ENCODE assay signal across 16 cellular contexts in genomic region chr11:67673902-67674301, GRCh38. TPM values are rescaled to one million over a fixed set of nuclear protein-coding genes. Genes with fewer than 3 reads are reported as not detected.
DNase-seq lines count a peak whose midpoint lies in the region; ATAC-seq, FAIRE-seq and TF ChIP-seq lines count a peak whose summit lies in the region.
"Had no signal": no experiment of that assay in that cellular context is flagged by ENCODE, and none has a peak within 500 bp of the region (broad histone marks: within the 10 kb centered on the region; RNA-seq: fewer than 3 reads in every experiment).

No MANE protein-coding gene starts in this region.

- 37% methylated on average over 8 of the region's 8 CpGs for WGBS in suprapubic skin

- H3K27ac ChIP-seq in VCaP (peak overlapping the region; percentile 97), keratinocyte (ENCODE audit: control insufficient read depth, insufficient read depth, low read length) (no peak overlapping the region), suprapubic skin (peak overlapping the region; percentile 86), coronary artery (no peak overlapping the region)
- H3K27ac ChIP-seq: RWPE1 had no signal

- H3K9me1 ChIP-seq in keratinocyte (ENCODE audit: control insufficient read depth, extremely low read depth, insufficient read depth, low read length), result no peaks in the 10 kb centered on the region

- no peak overlapping the region for H2AFZ ChIP-seq in keratinocyte (ENCODE audit: control insufficient read depth, low read length)

- H3K9me3 Mint-ChIP-seq in Calu3 (ENCODE audit: low read depth, unreplicated experiment), result no peaks in the 10 kb centered on the region

- peak overlapping the region; percentile 71 for H3K27ac Mint-ChIP-seq in Calu3 (ENCODE audit: unreplicated experiment)

- no peaks in the 10 kb centered on the region for H3K36me3 ChIP-seq in keratinocyte (ENCODE audit: control insufficient read depth in 2 of 2, extremely low read depth in 1 of 2, insufficient read depth in 2 of 2, low read length in 2 of 2)
- no peaks in the 10 kb centered on the region for H3K36me3 ChIP-seq in suprapubic skin

- H3K4me1 ChIP-seq in keratinocyte (ENCODE audit: control insufficient read depth, extremely low read depth, insufficient read depth, low read length), result peaks cover 16% of the 10 kb centered on the region
- peaks cover 22% of the 10 kb centered on the region for H3K4me1 ChIP-seq in suprapubic skin

- no peaks in the 10 kb centered on the region for H3K79me2 ChIP-seq in keratinocyte (ENCODE audit: control insufficient read depth, insufficient read depth, low read length)

- no peak for DNase-seq in Calu3
- DNase-seq in keratinocyte (ENCODE audit: low read depth, low spot score), result no peak
- DNase-seq in suprapubic skin (ENCODE audit: low spot score in 2 of 2), result peak in 1 of 2 donors; percentile 68
- no peak for DNase-seq in NCI-H82 treated with DMSO at 0.1 percent for 48 hours (lab: John Stamatoyannopoulos, UW; ENCODE audit: unreplicated experiment)
- no peak for DNase-seq in coronary artery (ENCODE audit: low spot score)
- DNase-seq: C1 segment of cervical spinal cord, NCI-H187 had no signal

- CTCF ChIA-PET in Calu3 (lab: Charles Lee), result interaction anchor here (0.9 to 2.1 kb wide), 2 partner anchors 8 to 15 kb away, joined by 3 to 9 read pairs; no protein-coding TSS in a partner anchor

- no peak for TF ChIP-seq POLR2A in suprapubic skin (IDR thresholded peaks at IDR 0.05)

- FAIRE-seq in keratinocyte (lab: Jason Lieb, UNC), result no peak
- FAIRE-seq: GM19239 had no signal

- dilution Hi-C loops in keratinocyte (cut with MboI; ENCODE audit: extremely low pct_ligation_motif_present, low sequenced_read_pairs), result no loop called here

- peak overlapping the region in 1 of 3 experiments; percentile 29 for H3K4me3 ChIP-seq in keratinocyte (ENCODE audit: control insufficient read depth in 2 of 3, extremely low read depth in 1 of 3, insufficient read depth in 2 of 3, low read depth in 1 of 3, low read length in 3 of 3)
- peak overlapping the region; percentile 41 for H3K4me3 ChIP-seq in suprapubic skin
- H3K4me3 ChIP-seq in coronary artery, result no peak overlapping the region

- peak overlapping the region; percentile 56 for H3K4me3 Mint-ChIP-seq in Calu3 (ENCODE audit: low read depth, unreplicated experiment)
- H3K4me3 Mint-ChIP-seq: IgD-negative memory B cell had no signal

- peaks cover 13% of the 10 kb centered on the region for H3K36me3 Mint-ChIP-seq in Calu3 (ENCODE audit: insufficient read depth, unreplicated experiment)
- H3K36me3 Mint-ChIP-seq: IgD-negative memory B cell had no signal

- no peaks in the 10 kb centered on the region for H3K27me3 Mint-ChIP-seq in Calu3 (ENCODE audit: unreplicated experiment)

- no TSS peak for BruUV-seq in Calu3 (replicated peaks; lab: Mats Ljungman, UMichigan)

- peaks cover 21% of the 10 kb centered on the region for H3K4me1 Mint-ChIP-seq in Calu3 (ENCODE audit: low read depth, unreplicated experiment)
- H3K4me1 Mint-ChIP-seq: IgD-negative memory B cell had no signal

- H4K20me1 ChIP-seq in keratinocyte (ENCODE audit: control insufficient read depth, extremely low read depth, insufficient read depth, low read length), result no peaks in the 10 kb centered on the region

- TF ChIP-seq EP300 in suprapubic skin (IDR thresholded peaks at IDR 0.05), result no peak

- intact Hi-C loops in Calu3 (cut with micrococcal nuclease; ENCODE audit: unreplicated experiment), result loop anchor here (1.0 kb wide), 1 partner anchor 16 kb away; no protein-coding TSS in a partner anchor

- H3K9me3 ChIP-seq in keratinocyte (ENCODE audit: control insufficient read depth, low read depth, low read length), result no peaks in the 10 kb centered on the region
- H3K9me3 ChIP-seq in suprapubic skin, result no peaks in the 10 kb centered on the region

- no peak overlapping the region for H3K4me2 ChIP-seq in keratinocyte (ENCODE audit: control insufficient read depth, extremely low read depth, insufficient read depth, low read depth, low read length)

- H3K27me3 ChIP-seq in keratinocyte (ENCODE audit: control insufficient read depth, extremely low read depth, insufficient read depth, low read length), result no peaks in the 10 kb centered on the region
- peaks cover 20% of the 10 kb centered on the region for H3K27me3 ChIP-seq in suprapubic skin

- no peak for TF ChIP-seq CTCF in Calu3 (IDR thresholded peaks at IDR 0.05; ENCODE audit: unreplicated experiment)
- TF ChIP-seq CTCF in VCaP (conservative IDR thresholded peaks at IDR 0.05), result no peak
- no peak for TF ChIP-seq CTCF in keratinocyte (optimal IDR thresholded peaks at IDR 0.05 in 1 of 3, IDR thresholded peaks at IDR 0.05 in 1 of 3, conservative IDR thresholded peaks at IDR 0.05 in 1 of 3; ENCODE audit: extremely low read depth in 1 of 3, insufficient read depth in 2 of 3, low read length in 3 of 3)
- TF ChIP-seq CTCF in suprapubic skin (IDR thresholded peaks at IDR 0.05), result no peak
- TF ChIP-seq CTCF in coronary artery (IDR thresholded peaks at IDR 0.05), result no peak

- no peak for ATAC-seq in HG02885 (IDR thresholded peaks at IDR 0.05; ENCODE audit: poor library complexity, unreplicated experiment)

- peak overlapping the region; percentile 29 for H3K9ac ChIP-seq in keratinocyte (ENCODE audit: control insufficient read depth, extremely low read depth, insufficient read depth, low read length)

RNA-seq across cellular contexts. Expression of gene ALDH3B2, which starts 0.5 kb away (rescaled TPM):
- total RNA-seq in Calu3 (2022), result 2.4 and 2.9 TPM in 2 replicates
- 0.25 to 1.1 TPM (median 0.67 TPM) in 3 replicates for polyA plus RNA-seq in keratinocyte
- polyA plus RNA-seq in keratinocyte (2011; ENCODE audit: low read depth), result 12.5 TPM
- 0.84 and 0.99 TPM in 2 replicates for polyA plus RNA-seq in keratinocyte (2011; cell fraction: cytosol; rRNA removed)
- 0.65 and 0.83 TPM in 2 replicates for polyA plus RNA-seq in keratinocyte (2011; cell fraction: nucleus; rRNA removed)
- 0.55 and 35.8 TPM in 2 replicates for polyA plus RNA-seq in keratinocyte (2012; ENCODE audit: low replicate concordance)
- 1.0 to 1.5 TPM (median 1.3 TPM) in 3 replicates for polyA minus RNA-seq in keratinocyte
- 0.96 TPM for polyA minus RNA-seq in keratinocyte (2011; cell fraction: cytosol; rRNA and poly(A)+ RNA removed)
- polyA minus RNA-seq in keratinocyte (2011; cell fraction: nucleus; rRNA and poly(A)+ RNA removed), result 1.3 and 2.4 TPM in 2 replicates
- total RNA-seq in suprapubic skin, result 100 to 1,000 TPM in 2 of 4 donors, 10 to 100 TPM in 2; 90.0 to 176 (median 105) TPM
- total RNA-seq: A673, H7, HT1080, LHCN-M2 had no signal
- polyA plus RNA-seq: IgD-negative memory B cell had no signal

RNA-seq across cellular contexts. Expression of gene ACY3, which starts 23.4 kb away (rescaled TPM):
- total RNA-seq in Calu3 (2022) (0.83 and 2.0 TPM in 2 replicates), suprapubic skin (not detected)
- polyA plus RNA-seq in keratinocyte, result not detected in 3 replicates
- not detected for polyA plus RNA-seq in keratinocyte (2011; ENCODE audit: low read depth)
- polyA plus RNA-seq in keratinocyte (2011; cell fraction: cytosol; rRNA removed), result not detected in 2 replicates
- polyA plus RNA-seq in keratinocyte (2011; cell fraction: nucleus; rRNA removed), result not detected in 2 replicates
- polyA plus RNA-seq in keratinocyte (2012; ENCODE audit: low replicate concordance), result 0.08 TPM in 1 of 2 replicates, not detected in the other
- polyA minus RNA-seq in keratinocyte, result not detected in 3 replicates
- polyA minus RNA-seq in keratinocyte (2011; cell fraction: cytosol; rRNA and poly(A)+ RNA removed), result not detected
- not detected in 2 replicates for polyA minus RNA-seq in keratinocyte (2011; cell fraction: nucleus; rRNA and poly(A)+ RNA removed)
- total RNA-seq: A673, H7, HT1080 had no signal

RNA-seq across cellular contexts. Expression of gene TBX10, which starts 34.3 kb away (rescaled TPM):
- total RNA-seq in Calu3 (2022), result not detected in 2 replicates
- not detected in 3 replicates for polyA plus RNA-seq in keratinocyte
- polyA plus RNA-seq in keratinocyte (2011; ENCODE audit: low read depth), result not detected
- polyA plus RNA-seq in keratinocyte (2011; cell fraction: cytosol; rRNA removed), result not detected in 2 replicates
- polyA plus RNA-seq in keratinocyte (2011; cell fraction: nucleus; rRNA removed), result not detected in 2 replicates
- not detected in 2 replicates for polyA plus RNA-seq in keratinocyte (2012; ENCODE audit: low replicate concordance)
- not detected in 3 replicates for polyA minus RNA-seq in keratinocyte
- not detected for polyA minus RNA-seq in keratinocyte (2011; cell fraction: cytosol; rRNA and poly(A)+ RNA removed)
- not detected in 2 replicates for polyA minus RNA-seq in keratinocyte (2011; cell fraction: nucleus; rRNA and poly(A)+ RNA removed)
- not detected for total RNA-seq in suprapubic skin
- total RNA-seq: A673, H7, HT1080, LHCN-M2 had no signal
- polyA plus RNA-seq: IgD-negative memory B cell had no signal

RNA-seq across cellular contexts. Expression of gene NUDT8, which starts 44.2 kb away (rescaled TPM):
- total RNA-seq in Calu3 (2022) (9.7 and 12.7 TPM in 2 replicates), suprapubic skin (10 to 100 TPM; 33.9 to 48.8 (median 46.3) TPM)
- polyA plus RNA-seq in keratinocyte, result 1.1 to 1.6 TPM (median 1.5 TPM) in 3 replicates
- polyA plus RNA-seq in keratinocyte (2011; ENCODE audit: low read depth), result not detected
- 0.68 and 2.5 TPM in 2 replicates for polyA plus RNA-seq in keratinocyte (2011; cell fraction: cytosol; rRNA removed)
- polyA plus RNA-seq in keratinocyte (2011; cell fraction: nucleus; rRNA removed), result 1.9 and 2.7 TPM in 2 replicates
- 6.7 and 15.8 TPM in 2 replicates for polyA plus RNA-seq in keratinocyte (2012; ENCODE audit: low replicate concordance)
- polyA minus RNA-seq in keratinocyte, result 0.72 to 1.8 TPM in 2 of 3 replicates, not detected in the other
- not detected for polyA minus RNA-seq in keratinocyte (2011; cell fraction: cytosol; rRNA and poly(A)+ RNA removed)
- 1.2 TPM in 1 of 2 replicates, not detected in the other for polyA minus RNA-seq in keratinocyte (2011; cell fraction: nucleus; rRNA and poly(A)+ RNA removed)

Comparison
In these comparisons a context has a peak if more than half of its experiments do, and no peak if none do; other contexts are left out.
1. H3K27ac ChIP-seq: peak in VCaP (single experiment) and suprapubic skin (single experiment); none in keratinocyte (single experiment) and coronary artery (0 of 2).
2. RNA of gene ALDH3B2, which starts 0.5 kb away (total RNA-seq): 90.0 to 176 TPM in suprapubic skin; 2.4 to 2.9 TPM in Calu3; every median in the first group is over 10 times any median in the second.